Comparison of ENCODE assay signal across 12 cellular contexts in genomic region chr16:66996324-66996982, GRCh38. TPM values are rescaled to one million over a fixed set of nuclear protein-coding genes. Genes with fewer than 3 reads are reported as not detected.
A peak's percentile ranks its signal among the peaks of the same experiment; 100 is the strongest.
DNase-seq lines count a peak whose midpoint lies in the region; ATAC-seq, FAIRE-seq and TF ChIP-seq lines count a peak whose summit lies in the region.
"Had no signal": no experiment of that assay in that cellular context is flagged by ENCODE, and none has a peak within 500 bp of the region (broad histone marks: within the 10 kb centered on the region; RNA-seq: fewer than 3 reads in every experiment).

No MANE protein-coding gene starts in this region.

- no peak overlapping the region for H3K27ac Mint-ChIP-seq in WTC11
- peak overlapping the region in 2 of 3 experiments; percentile 44 to 48 for H3K27ac Mint-ChIP-seq in nephron
- H3K27ac Mint-ChIP-seq: activated T-cell treated with anti-CD3 and anti-CD28 coated beads, Interleukin-2, amount 50 U/mL, for 72 hours; T-cell had no signal

- no peaks in the 10 kb centered on the region for H3K4me1 ChIP-seq in foreskin keratinocyte

- FAIRE-seq in H54 (lab: Jason Lieb, UNC): no peak
- FAIRE-seq: urothelium cell line had no signal

- H3K4me1 Mint-ChIP-seq in WTC11 (peaks cover 4% of the 10 kb centered on the region), nephron (peaks cover 19% of the 10 kb centered on the region)

- H3K27me3 Mint-ChIP-seq in WTC11 (ENCODE audit: low read depth): peaks cover 48% of the 10 kb centered on the region
- peaks cover 31% of the 10 kb centered on the region for H3K27me3 Mint-ChIP-seq in nephron (ENCODE audit: low read depth)
- H3K27me3 Mint-ChIP-seq: T-cell had no signal

- CTCF ChIA-PET in AG04450 (lab: Charles Lee) (no interaction called here), WTC11 (lab: Charles Lee) (interaction anchor here (0.6 to 1.1 kb wide), 2 partner anchors 35 to 312 kb away, joined by 4 read pairs; partner anchors contain the start of gene CES3)

- no peaks in the 10 kb centered on the region for H3K36me3 Mint-ChIP-seq in WTC11
- H3K36me3 Mint-ChIP-seq in nephron (ENCODE audit: low read depth): no peaks in the 10 kb centered on the region
- H3K36me3 Mint-ChIP-seq: T-cell had no signal

- peak; percentile 39 for DNase-seq in AG04450 (ENCODE audit: low read depth, low spot score)
- no peak for DNase-seq in WTC11 (ENCODE audit: low spot score)
- peak; percentile 80 for DNase-seq in foreskin melanocyte
- no peak for DNase-seq in H54 (ENCODE audit: insufficient read length, low spot score)
- no peak for DNase-seq in SHP77 (lab: John Stamatoyannopoulos, UW)
- no peak for DNase-seq in SW480 (ENCODE audit: low spot score)
- no peak for DNase-seq in foreskin keratinocyte
- DNase-seq: activated T-cell treated with anti-CD3 and anti-CD28 coated beads, Interleukin-2, amount 50 U/mL, for 72 hours; T-cell had no signal

- ATAC-seq in WTC11 (no peak), foreskin keratinocyte (no peak)
- ATAC-seq: activated T-cell treated with anti-CD3 and anti-CD28 coated beads, Interleukin-2, amount 50 U/mL, for 72 hours; T-cell had no signal

- H3K27ac ChIP-seq in AG04450 (ENCODE audit: low read depth, low read length) (no peak overlapping the region), foreskin keratinocyte (no peak overlapping the region)
- H3K27ac ChIP-seq: BLaER1 treated with 17β-estradiol and CSF1 and Interleukin-3, amounts not matched to agents 10 nM and 100 nM had no signal

- H3K4me3 ChIP-seq in AG04450 (ENCODE audit: low read depth, low read length): no peak overlapping the region
- H3K4me3 ChIP-seq: BLaER1 treated with 17β-estradiol and CSF1 and Interleukin-3, amounts not matched to agents 10 nM and 100 nM had no signal

- TF ChIP-seq CTCF in AG04450 (IDR thresholded peaks at IDR 0.05; ENCODE audit: low read depth, low read length) (no peak), WTC11 (IDR thresholded peaks at IDR 0.05) (no peak), nephron (IDR thresholded peaks at IDR 0.05; ENCODE audit: unreplicated experiment in 3 of 3) (no peak), foreskin keratinocyte (conservative IDR thresholded peaks at IDR 0.05) (no peak)

- H3K9me3 Mint-ChIP-seq in WTC11 (no peaks in the 10 kb centered on the region), nephron (no peaks in the 10 kb centered on the region)
- H3K9me3 Mint-ChIP-seq: activated T-cell treated with anti-CD3 and anti-CD28 coated beads, Interleukin-2, amount 50 U/mL, for 72 hours; T-cell had no signal

- no peak for TF ChIP-seq POLR2A in H54 (IDR thresholded peaks at IDR 0.05; ENCODE audit: low read depth, low read length)

- H3K4me3 Mint-ChIP-seq in WTC11 (no peak overlapping the region), nephron (no peak overlapping the region)
- H3K4me3 Mint-ChIP-seq: activated T-cell treated with anti-CD3 and anti-CD28 coated beads, Interleukin-2, amount 50 U/mL, for 72 hours; T-cell had no signal

- POLR2A ChIA-PET in AG04450 (lab: Yijun Ruan, JAX): interaction anchor here (0.5 kb wide), 1 partner anchor 20 kb away, joined by 4 read pairs; no protein-coding TSS in a partner anchor
- POLR2A ChIA-PET in WTC11 (lab: Charles Lee): no interaction called here

- no peaks in the 10 kb centered on the region for H3K9me3 ChIP-seq in AG04450 (ENCODE audit: control insufficient read depth, insufficient read depth, low read length)
- H3K9me3 ChIP-seq: BLaER1 treated with 17β-estradiol and CSF1 and Interleukin-3, amounts not matched to agents 10 nM and 100 nM had no signal

- H3K27me3 ChIP-seq in AG04450 (ENCODE audit: control insufficient read depth, insufficient read depth, low read length): peaks cover 7% of the 10 kb centered on the region
- H3K27me3 ChIP-seq in foreskin keratinocyte: no peaks in the 10 kb centered on the region

TF ChIP-seq in WTC11, 78 proteins besides CTCF, POLR2A, EP300 and RAD21:
- TF ChIP-seq GABPB1 (CRISPR knock-in tag; IDR thresholded peaks at IDR 0.05): peak; percentile 61; the same call in 1 of the 2 replicates
- TF ChIP-seq ZSCAN18 (CRISPR knock-in tag; IDR thresholded peaks at IDR 0.05): no peak
- TF ChIP-seq ERG (CRISPR knock-in tag; IDR thresholded peaks at IDR 0.05): no peak
- TF ChIP-seq OVOL2 (CRISPR knock-in tag; IDR thresholded peaks at IDR 0.05; ENCODE audit: borderline replicate concordance): no peak
- no peak for TF ChIP-seq JAZF1 (CRISPR knock-in tag; IDR thresholded peaks at IDR 0.05)
- no peak for TF ChIP-seq MYBL2 (CRISPR knock-in tag; IDR thresholded peaks at IDR 0.05)

RNA-seq across cellular contexts. Expression of gene CES4A, which starts 8.1 kb away (rescaled TPM):
- polyA plus RNA-seq in AG04450 (2011; rRNA removed) (2.8 and 3.3 TPM in 2 replicates), foreskin keratinocyte (2.9 and 4.2 TPM in 2 replicates)
- polyA minus RNA-seq in AG04450 (2011; rRNA and poly(A)+ RNA removed): 1.4 and 1.9 TPM in 2 replicates
- total RNA-seq in WTC11 (2021) (0.57 to 0.89 TPM (median 0.61 TPM) in 3 replicates), foreskin keratinocyte (2.8 and 3.4 TPM in 2 replicates)

RNA-seq across cellular contexts. Expression of gene CBFB, which starts 32.5 kb away (rescaled TPM):
- polyA plus RNA-seq in AG04450 (2011; rRNA removed) (35.9 and 46.1 TPM in 2 replicates), foreskin keratinocyte (20.1 and 23.1 TPM in 2 replicates)
- 50.0 and 63.2 TPM in 2 replicates for polyA minus RNA-seq in AG04450 (2011; rRNA and poly(A)+ RNA removed)
- total RNA-seq in WTC11 (2021) (36.9 to 40.9 TPM (median 37.1 TPM) in 3 replicates), foreskin keratinocyte (55.2 and 56.4 TPM in 2 replicates)

RNA-seq across cellular contexts. Expression of gene CES3, which starts 35.4 kb away (rescaled TPM):
- polyA plus RNA-seq in AG04450 (2011; rRNA removed) (0.06 and 0.12 TPM in 2 replicates), foreskin keratinocyte (0.43 and 0.55 TPM in 2 replicates)
- 0.05 TPM in 1 of 2 replicates, not detected in the other for polyA minus RNA-seq in AG04450 (2011; rRNA and poly(A)+ RNA removed)
- total RNA-seq in WTC11 (2021) (3.3 to 6.0 TPM (median 5.7 TPM) in 3 replicates), foreskin keratinocyte (0.88 and 1.1 TPM in 2 replicates)

Comparison
In these comparisons a context has a peak if more than half of its experiments do, and no peak if none do; other contexts are left out.
1. DNase-seq: peak in AG04450 (single experiment) and foreskin melanocyte (single experiment); none in WTC11 (single experiment), H54 (single experiment), SHP77 (0 of 2), SW480 (single experiment) and foreskin keratinocyte (0 of 2).